In genomic region chr16:50542703-50543102, GRCh38 we compare ENCODE assay signal across 9 cellular contexts. TPM values are rescaled to one million over a fixed set of nuclear protein-coding genes. Genes with fewer than 3 reads are reported as not detected.
"Had no signal": no experiment of that assay in that cellular context is flagged by ENCODE, and none has a peak within 500 bp of the region (broad histone marks: within the 10 kb centered on the region; RNA-seq: fewer than 3 reads in every experiment).

No MANE protein-coding gene starts in this region.

- H3K27ac ChIP-seq: HL-60, KMS-11 had no signal

- DNase-seq: IMR-90, Karpas-422, KBM-7, KG1 had no signal

- ATAC-seq: HepG2 had no signal

- H3K4me3 Mint-ChIP-seq: IgD-negative memory B cell had no signal

- H3K36me3 Mint-ChIP-seq: IgD-negative memory B cell had no signal

- H3K9ac ChIP-seq: KMS-11 had no signal

- FAIRE-seq: HepG2, HTR-8/SVneo had no signal

- H3K4me2 ChIP-seq: KMS-11 had no signal

- H3K27ac Mint-ChIP-seq: IgD-negative memory B cell had no signal

RNA-seq across cellular contexts. Expression of gene NKD1, which starts 5.5 kb away (rescaled TPM):
- total RNA-seq: IMR-90 had no signal
- polyA plus RNA-seq: IgD-negative memory B cell, IMR-90 had no signal
